In the genomic region with DNA sequence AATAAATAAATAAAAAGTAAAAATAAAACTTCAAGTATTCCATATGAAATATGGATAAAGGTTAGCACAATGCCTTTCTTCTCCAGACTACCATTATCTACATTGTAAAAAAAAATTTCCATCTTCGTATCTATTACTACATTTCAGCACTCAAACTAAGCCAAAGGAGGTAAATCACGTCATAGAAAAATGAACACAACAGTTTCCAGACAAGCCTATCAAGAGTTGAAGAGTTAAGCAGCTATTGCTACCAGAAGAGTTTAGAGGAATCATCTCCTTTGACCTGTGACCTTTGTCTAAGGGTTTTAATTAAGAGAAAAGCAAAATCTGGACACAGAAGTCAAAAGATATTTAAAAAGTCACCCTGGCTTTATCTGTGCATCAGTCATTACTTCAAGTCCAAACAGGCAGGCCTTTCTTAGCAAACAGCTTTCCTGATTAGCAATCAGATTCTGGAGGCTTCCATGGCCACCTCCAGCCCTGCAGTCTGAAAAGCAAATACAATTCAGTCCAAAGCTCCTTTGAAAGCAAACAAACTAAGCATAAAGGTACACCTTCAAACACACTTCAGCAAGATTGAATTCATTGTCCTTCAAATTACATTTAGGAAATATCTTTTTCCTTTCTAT, we compare ENCODE assay signal across 13 cellular contexts.
A peak's percentile ranks its signal among the peaks of the same experiment; 100 is the strongest.
DNase-seq lines count a peak whose midpoint lies in the region; ATAC-seq, FAIRE-seq and TF ChIP-seq lines count a peak whose summit lies in the region.
"Had no signal": no experiment of that assay in that cellular context is flagged by ENCODE, and none has a peak within 500 bp of the region (broad histone marks: within the 10 kb centered on the region; RNA-seq: fewer than 3 reads in every experiment).

No MANE protein-coding gene starts in this region.

- H3K9me3 Mint-ChIP-seq in mesothelial cell of epicardium: peaks cover under 1% of the 10 kb centered on the region
- H3K9me3 Mint-ChIP-seq in effector memory CD8-positive, alpha-beta T cell: peaks cover 0 to 2% of the 10 kb centered on the region in 2 donors
- H3K9me3 Mint-ChIP-seq: activated naive CD4-positive, alpha-beta T cell treated with anti-CD3 and anti-CD28 coated beads, Interleukin-2, amount 50 U/mL, for 24 hours had no signal

- no peaks in the 10 kb centered on the region for H3K27me3 Mint-ChIP-seq in mesothelial cell of epicardium (ENCODE audit: low read depth)
- H3K27me3 Mint-ChIP-seq in effector memory CD8-positive, alpha-beta T cell: peaks cover 0 to 7% of the 10 kb centered on the region in 2 donors

- H3K9me3 ChIP-seq in BLaER1 (no peaks in the 10 kb centered on the region; the same call in 1 of the 2 replicates), gastroesophageal sphincter (no peaks in the 10 kb centered on the region), spleen (no peaks in the 10 kb centered on the region)

- H3K27ac ChIP-seq in BLaER1 (peak overlapping the region; percentile 58; the same call in 1 of the 2 replicates), gastroesophageal sphincter (no peak overlapping the region), spleen (no peak overlapping the region)

- no peaks in the 10 kb centered on the region for H4K20me1 ChIP-seq in BLaER1

- H3K4me3 ChIP-seq in BLaER1 (no peak overlapping the region), bronchial epithelial cell (ENCODE audit: low read depth, low read length) (no peak overlapping the region), gastroesophageal sphincter (no peak overlapping the region), spleen (no peak overlapping the region)

- TF ChIP-seq POLR2A in gastroesophageal sphincter (IDR thresholded peaks at IDR 0.05): no peak
- TF ChIP-seq POLR2A in spleen (IDR thresholded peaks at IDR 0.05): no peak

- H3K27me3 ChIP-seq in BLaER1: no peaks in the 10 kb centered on the region
- H3K27me3 ChIP-seq in bronchial epithelial cell (ENCODE audit: control insufficient read depth, insufficient read depth, low read length): no peaks in the 10 kb centered on the region
- no peaks in the 10 kb centered on the region for H3K27me3 ChIP-seq in gastroesophageal sphincter
- H3K27me3 ChIP-seq in spleen (replicated peaks in 1 of 7): no peaks in the 10 kb centered on the region

- no peaks in the 10 kb centered on the region for H3K36me3 ChIP-seq in BLaER1
- H3K36me3 ChIP-seq in bronchial epithelial cell (ENCODE audit: control insufficient read depth, insufficient read depth, low read length): no peaks in the 10 kb centered on the region
- H3K36me3 ChIP-seq in gastroesophageal sphincter: no peaks in the 10 kb centered on the region
- H3K36me3 ChIP-seq in spleen: no peaks in the 10 kb centered on the region

- peaks cover 63% of the 10 kb centered on the region for H3K4me1 Mint-ChIP-seq in mesothelial cell of epicardium
- H3K4me1 Mint-ChIP-seq in effector memory CD8-positive, alpha-beta T cell (ENCODE audit: low read depth in 2 of 2): no peaks in the 10 kb centered on the region
- H3K4me1 Mint-ChIP-seq: activated naive CD4-positive, alpha-beta T cell treated with anti-CD3 and anti-CD28 coated beads, Interleukin-2, amount 50 U/mL, for 24 hours had no signal

- H3K9ac ChIP-seq in BLaER1: no peak overlapping the region

- 69 to 94% methylated on average over 2 of the region's 2 CpGs for WGBS in gastroesophageal sphincter (ENCODE audit: low coverage in 1 of 2), 2 donors
- 74 to 88% (median 83%) methylated on average over 2 of the region's 2 CpGs for WGBS in spleen, 5 donors

- no peak for FAIRE-seq in bronchial epithelial cell (lab: Jason Lieb, UNC)

- TF ChIP-seq EP300 in gastroesophageal sphincter (IDR thresholded peaks at IDR 0.05): no peak

- H3K36me3 Mint-ChIP-seq in mesothelial cell of epicardium: peaks cover under 1% of the 10 kb centered on the region
- H3K36me3 Mint-ChIP-seq in effector memory CD8-positive, alpha-beta T cell (ENCODE audit: insufficient read depth): no peaks in the 10 kb centered on the region
- H3K36me3 Mint-ChIP-seq: activated naive CD4-positive, alpha-beta T cell treated with anti-CD3 and anti-CD28 coated beads, Interleukin-2, amount 50 U/mL, for 24 hours had no signal

- peak overlapping the region; percentile 75 for H3K4me2 ChIP-seq in BLaER1

- DNase-seq in HuH-7.5 (ENCODE audit: low spot score): peak; percentile 22
- DNase-seq in bronchial epithelial cell (ENCODE audit: low read depth): peak; percentile 87
- DNase-seq in mesothelial cell of epicardium (ENCODE audit: low spot score in 2 of 2, unreplicated experiment in 2 of 2): no peak
- no peak for DNase-seq in NOMO-1 (lab: John Stamatoyannopoulos, UW; ENCODE audit: unreplicated experiment in 2 of 2)
- DNase-seq in effector memory CD8-positive, alpha-beta T cell: no peak
- no peak for DNase-seq in spleen
- DNase-seq: caudate nucleus; DMS 273 treated with DMSO at 0.1 percent for 48 hours; NCI-H2081 treated with DMSO at 0.1 percent for 48 hours; stimulated activated CD4-positive, alpha-beta T cell treated with anti-CD3 and anti-CD28 coated beads, Interleukin-12 subunit alpha, Interleukin-12 subunit beta, amount 100 ng/mL, for 4 hours had no signal

- intact Hi-C loops in spleen (cut with DNase I; ENCODE audit: low total_unique reads): no loop called here

- peaks cover 27% of the 10 kb centered on the region for H3K4me1 ChIP-seq in BLaER1
- peaks cover 7 to 48% (median 10%) of the 10 kb centered on the region in 3 donors for H3K4me1 ChIP-seq in gastroesophageal sphincter
- peaks cover 4 to 29% (median 11%) of the 10 kb centered on the region in 6 donors for H3K4me1 ChIP-seq in spleen

- no peak overlapping the region for H3K4me3 Mint-ChIP-seq in mesothelial cell of epicardium
- H3K4me3 Mint-ChIP-seq in effector memory CD8-positive, alpha-beta T cell: no peak overlapping the region
- H3K4me3 Mint-ChIP-seq: activated naive CD4-positive, alpha-beta T cell treated with anti-CD3 and anti-CD28 coated beads, Interleukin-2, amount 50 U/mL, for 24 hours had no signal

- no peak for ATAC-seq in gastroesophageal sphincter
- no peak for ATAC-seq in effector memory CD8-positive, alpha-beta T cell (replicated peaks)

- TF ChIP-seq CTCF in bronchial epithelial cell (IDR thresholded peaks at IDR 0.05; ENCODE audit: insufficient read depth, low read length, severe bottlenecking): no peak
- TF ChIP-seq CTCF in mesothelial cell of epicardium (IDR thresholded peaks at IDR 0.05; ENCODE audit: unreplicated experiment): no peak
- TF ChIP-seq CTCF in gastroesophageal sphincter (IDR thresholded peaks at IDR 0.05): no peak
- TF ChIP-seq CTCF in spleen (IDR thresholded peaks at IDR 0.05 in 8 of 11, conservative IDR thresholded peaks at IDR 0.05 in 3 of 11): no peak

- peak overlapping the region; percentile 73 for H3K27ac Mint-ChIP-seq in mesothelial cell of epicardium
- no peak overlapping the region for H3K27ac Mint-ChIP-seq in effector memory CD8-positive, alpha-beta T cell
- H3K27ac Mint-ChIP-seq: activated naive CD4-positive, alpha-beta T cell treated with anti-CD3 and anti-CD28 coated beads, Interleukin-2, amount 50 U/mL, for 24 hours had no signal

Comparison
In these comparisons a context has a peak if more than half of its experiments do, and no peak if none do; other contexts are left out.
1. DNase-seq: peak in HuH-7.5 (single experiment) and bronchial epithelial cell (single experiment); none in mesothelial cell of epicardium (0 of 2), NOMO-1 (0 of 2), effector memory CD8-positive, alpha-beta T cell (0 of 3) and spleen (single experiment).